15 cellular contexts compared by ENCODE assay signal in genomic region chr21:28699186-28699585, GRCh38.
DNase-seq lines count a peak whose midpoint lies in the region; ATAC-seq and TF ChIP-seq lines count a peak whose summit lies in the region.
"Had no signal": no experiment of that assay in that cellular context is flagged by ENCODE, and none has a peak within 500 bp of the region (broad histone marks: within the 10 kb centered on the region; RNA-seq: fewer than 3 reads in every experiment).

No MANE protein-coding gene starts in this region.

- TF ChIP-seq CTCF in RWPE2 (IDR thresholded peaks at IDR 0.05; ENCODE audit: poor library complexity, severe bottlenecking) = no peak
- no peak for TF ChIP-seq CTCF in prostate gland (IDR thresholded peaks at IDR 0.05)
- TF ChIP-seq CTCF in coronary artery (IDR thresholded peaks at IDR 0.05) = no peak
- no peak for TF ChIP-seq CTCF in activated CD8-positive, alpha-beta T cell treated with anti-CD3 and anti-CD28 coated beads for 36 hours (IDR thresholded peaks at IDR 0.05)

- H3K9me3 ChIP-seq in RWPE2 (ENCODE audit: severe bottlenecking) (no peaks in the 10 kb centered on the region), prostate gland (no peaks in the 10 kb centered on the region)
- H3K9me3 ChIP-seq: HAP-1 had no signal

- H3K4me1 Mint-ChIP-seq in activated CD8-positive, alpha-beta T cell treated with anti-CD3 and anti-CD28 coated beads for 36 hours (ENCODE audit: low read depth) = no peaks in the 10 kb centered on the region
- H3K4me1 Mint-ChIP-seq: CD14-positive monocyte; CD4-positive, alpha-beta memory T cell had no signal

- ATAC-seq in RWPE2 (ENCODE audit: low read depth) = no peak
- no peak for ATAC-seq in activated CD8-positive, alpha-beta T cell treated with anti-CD3 and anti-CD28 coated beads for 36 hours

- 17% methylated on average over 1 of the region's 1 CpG for WGBS in prostate gland

- H3K36me3 ChIP-seq in RWPE2 (ENCODE audit: low read depth) (no peaks in the 10 kb centered on the region), prostate gland (no peaks in the 10 kb centered on the region)
- H3K36me3 ChIP-seq: BLaER1, HAP-1 had no signal

- H3K27ac ChIP-seq in RWPE2 (ENCODE audit: poor library complexity, severe bottlenecking) (peak overlapping the region; percentile 27), epithelial cell of prostate (peak overlapping the region; percentile 50), prostate gland (peak overlapping the region; percentile 7 to 20), coronary artery (no peak overlapping the region)
- H3K27ac ChIP-seq: BLaER1, GM23248, HL-60 had no signal

- H3K27me3 ChIP-seq in RWPE2 (ENCODE audit: insufficient read depth, poor library complexity, severe bottlenecking) (no peaks in the 10 kb centered on the region), prostate gland (replicated peaks; ENCODE audit: insufficient read depth) (no peaks in the 10 kb centered on the region)
- H3K27me3 ChIP-seq: BLaER1 had no signal

- H3K4me3 Mint-ChIP-seq in activated CD8-positive, alpha-beta T cell treated with anti-CD3 and anti-CD28 coated beads for 36 hours = no peak overlapping the region
- H3K4me3 Mint-ChIP-seq: CD14-positive monocyte; CD4-positive, alpha-beta memory T cell had no signal

- no peak overlapping the region for H3K4me3 ChIP-seq in RWPE2 (ENCODE audit: severe bottlenecking)
- H3K4me3 ChIP-seq in prostate gland = no peak overlapping the region
- no peak overlapping the region for H3K4me3 ChIP-seq in coronary artery
- H3K4me3 ChIP-seq: BLaER1, GM23248, HAP-1 had no signal

- H3K4me1 ChIP-seq in RWPE2 (ENCODE audit: insufficient read depth, poor library complexity, severe bottlenecking) = peaks cover 15% of the 10 kb centered on the region
- no peaks in the 10 kb centered on the region for H3K4me1 ChIP-seq in prostate gland (replicated peaks)
- H3K4me1 ChIP-seq: BLaER1, HAP-1 had no signal

- DNase-seq in NCI-H2171 treated with DMSO at 0.1 percent for 48 hours (lab: John Stamatoyannopoulos, UW) = peak; percentile 23
- DNase-seq in NCI-H2171 (lab: John Stamatoyannopoulos, UW) = no peak
- DNase-seq in RWPE2 (ENCODE audit: low spot score) = no peak
- no peak for DNase-seq in epithelial cell of prostate (ENCODE audit: low read depth, low spot score)
- DNase-seq in prostate gland (ENCODE audit: low spot score) = peak; percentile 11
- no peak for DNase-seq in NCI-H748 (lab: John Stamatoyannopoulos, UW; ENCODE audit: unreplicated experiment)
- DNase-seq in coronary artery (ENCODE audit: low spot score) = no peak
- no peak for DNase-seq in activated CD8-positive, alpha-beta T cell treated with anti-CD3 and anti-CD28 coated beads for 36 hours
- DNase-seq: 8988T; CD4-positive, alpha-beta memory T cell; GM23248 had no signal

- intact Hi-C loops in prostate gland (cut with DNase I) = no loop called here
- intact Hi-C loops in activated CD8-positive, alpha-beta T cell treated with anti-CD3 and anti-CD28 coated beads for 36 hours (cut with micrococcal nuclease) = no loop called here

- H3K27ac Mint-ChIP-seq in activated CD8-positive, alpha-beta T cell treated with anti-CD3 and anti-CD28 coated beads for 36 hours = no peak overlapping the region
- H3K27ac Mint-ChIP-seq: CD14-positive monocyte had no signal

- POLR2A ChIA-PET in activated CD8-positive, alpha-beta T cell treated with anti-CD3 and anti-CD28 coated beads for 36 hours (lab: Charles Lee) = no interaction called here

- peaks cover 22% of the 10 kb centered on the region for H3K9me3 Mint-ChIP-seq in activated CD8-positive, alpha-beta T cell treated with anti-CD3 and anti-CD28 coated beads for 36 hours

- peaks cover 15% of the 10 kb centered on the region for H3K36me3 Mint-ChIP-seq in activated CD8-positive, alpha-beta T cell treated with anti-CD3 and anti-CD28 coated beads for 36 hours (ENCODE audit: low read depth)
- H3K36me3 Mint-ChIP-seq: CD14-positive monocyte had no signal

- H3K27me3 Mint-ChIP-seq in activated CD8-positive, alpha-beta T cell treated with anti-CD3 and anti-CD28 coated beads for 36 hours = no peaks in the 10 kb centered on the region
- H3K27me3 Mint-ChIP-seq: CD4-positive, alpha-beta memory T cell had no signal

- no peak for TF ChIP-seq POLR2A in prostate gland (IDR thresholded peaks at IDR 0.05)

- CTCF ChIA-PET in activated CD8-positive, alpha-beta T cell treated with anti-CD3 and anti-CD28 coated beads for 36 hours (lab: Charles Lee) = no interaction called here

Comparison
In these comparisons a context has a peak if more than half of its experiments do, and no peak if none do; other contexts are left out.
1. DNase-seq: peak in NCI-H2171 treated with DMSO at 0.1 percent for 48 hours (single experiment) and prostate gland (single experiment); none in NCI-H2171 (single experiment), RWPE2 (single experiment), epithelial cell of prostate (single experiment), NCI-H748 (single experiment), coronary artery (single experiment) and activated CD8-positive, alpha-beta T cell treated with anti-CD3 and anti-CD28 coated beads for 36 hours (single experiment).
2. H3K27ac ChIP-seq: peak in RWPE2 (single experiment), epithelial cell of prostate (single experiment) and prostate gland (2 of 2); none in coronary artery (0 of 2).